In genomic region chr1:172918478-172918877, GRCh38 we compare ENCODE assay signal across 8 cellular contexts.
"Had no signal": no experiment of that assay in that cellular context is flagged by ENCODE, and none has a peak within 500 bp of the region (broad histone marks: within the 10 kb centered on the region; RNA-seq: fewer than 3 reads in every experiment).

No MANE protein-coding gene starts in this region.

- H3K9me3 ChIP-seq: thoracic aorta had no signal

- H3K4me3 ChIP-seq: stomach, thoracic aorta had no signal

- ATAC-seq: activated CD4-positive, CD25-positive, alpha-beta regulatory T cell treated with anti-CD3 and anti-CD28 coated beads, Interleukin-2, amount 50 U/mL, for 24 hours; left lobe of liver had no signal

- H3K27me3 ChIP-seq: stomach had no signal

- DNase-seq: activated CD4-positive, alpha-beta T cell treated with anti-CD3 and anti-CD28 coated beads, Interleukin-2, amount 50 U/mL, for 4 hours; activated T-cell treated with anti-CD3 and anti-CD28 coated beads, Interleukin-2, amount 50 U/mL, for 1 hour; stimulated activated CD4-positive, alpha-beta T cell treated with anti-CD3 and anti-CD28 coated beads, Interleukin-15, amount 100 ng/mL, for 24 hours; stimulated activated CD4-positive, alpha-beta T cell treated with anti-CD3 and anti-CD28 coated beads, Interleukin-4, amount 100 ng/mL, for 4 hours; stomach had no signal

- H3K36me3 ChIP-seq: stomach, thoracic aorta had no signal
